ENCODE assay signal across 26 cellular contexts in genomic region chr3:16908408-16908807, GRCh38. TPM values are rescaled to one million over a fixed set of nuclear protein-coding genes. Genes with fewer than 3 reads are reported as not detected.
DNase-seq lines count a peak whose midpoint lies in the region; ATAC-seq and TF ChIP-seq lines count a peak whose summit lies in the region.
"Had no signal": no experiment of that assay in that cellular context is flagged by ENCODE, and none has a peak within 500 bp of the region (broad histone marks: within the 10 kb centered on the region; RNA-seq: fewer than 3 reads in every experiment).

No MANE protein-coding gene starts in this region.

- DNase-seq in CD4-positive, alpha-beta T cell = no peak
- DNase-seq in CD8-positive, alpha-beta memory T cell = no peak
- DNase-seq in T-cell = no peak
- DNase-seq in memory B cell (ENCODE audit: low spot score in 2 of 2) = no peak
- no peak for DNase-seq in Calu3
- DNase-seq in NCI-H2107 (lab: John Stamatoyannopoulos, UW) = no peak
- DNase-seq: activated CD4-positive, CD25-positive, alpha-beta regulatory T cell; activated CD8-positive, alpha-beta memory T cell treated with anti-CD3 and anti-CD28 coated beads for 24 hours; activated naive CD4-positive, alpha-beta T cell treated with anti-CD3 and anti-CD28 coated beads, Interleukin-2, amount 10 ng/mL, durations not matched to agents 7 days and 5 days; activated T-cell treated with anti-CD3 and anti-CD28 coated beads, Interleukin-2, amount 50 U/mL, for 48 hours; Caco-2; central memory CD4-positive, alpha-beta T cell; EL; foreskin fibroblast; left lung; NCI-H1417 treated with DMSO at 0.1 percent for 48 hours; NCI-H524; stimulated activated CD4-positive, alpha-beta T cell treated with anti-CD3 and anti-CD28 coated beads, Interleukin-4, amount 100 ng/mL, for 1 hour; stomach; T1000 had no signal

- intact Hi-C loops in CD4-positive, alpha-beta T cell (cut with DNase I, micrococcal nuclease) = loop anchor here in 1 of 2 experiments (2.0 kb wide), 1 partner anchor 18 kb away; no protein-coding TSS in a partner anchor
- intact Hi-C loops in Calu3 (cut with micrococcal nuclease; ENCODE audit: unreplicated experiment) = no loop called here

- POLR2A ChIA-PET in CD4-positive, alpha-beta T cell (lab: Charles Lee) = interaction anchor here (0.9 to 2.1 kb wide), 3 partner anchors 8 to 67 kb away, joined by 3 to 8 read pairs (median 5); partner anchors contain the start of gene PLCL2
- POLR2A ChIA-PET in CD8-positive, alpha-beta memory T cell (lab: Charles Lee) = interaction anchor here (1.0 kb wide), 1 partner anchor 23 kb away, joined by 6 read pairs; no protein-coding TSS in a partner anchor
- POLR2A ChIA-PET in T-cell (lab: Charles Lee) = interaction anchor here in 1 of 2 donors (0.7 kb wide), 1 partner anchor 21 kb away, joined by 3 read pairs; no protein-coding TSS in a partner anchor

- H3K36me3 Mint-ChIP-seq in CD4-positive, alpha-beta T cell (ENCODE audit: low read depth) = no peaks in the 10 kb centered on the region
- peaks cover 0 to 3% (median 2%) of the 10 kb centered on the region in 3 donors for H3K36me3 Mint-ChIP-seq in CD8-positive, alpha-beta memory T cell
- peaks cover 14% of the 10 kb centered on the region for H3K36me3 Mint-ChIP-seq in T-cell
- H3K36me3 Mint-ChIP-seq in memory B cell = peaks cover 21% of the 10 kb centered on the region
- no peaks in the 10 kb centered on the region for H3K36me3 Mint-ChIP-seq in Calu3 (ENCODE audit: insufficient read depth, unreplicated experiment)

- H3K4me3 ChIP-seq in CD8-positive, alpha-beta memory T cell (ENCODE audit: low read length) = no peak overlapping the region
- H3K4me3 ChIP-seq: ascending aorta, dorsolateral prefrontal cortex, left lung, stomach, tibial nerve had no signal

- no peaks in the 10 kb centered on the region for H3K9me3 Mint-ChIP-seq in CD4-positive, alpha-beta T cell
- no peaks in the 10 kb centered on the region for H3K9me3 Mint-ChIP-seq in CD8-positive, alpha-beta memory T cell
- no peaks in the 10 kb centered on the region for H3K9me3 Mint-ChIP-seq in T-cell
- peaks cover 2% of the 10 kb centered on the region for H3K9me3 Mint-ChIP-seq in memory B cell
- H3K9me3 Mint-ChIP-seq in Calu3 (ENCODE audit: low read depth, unreplicated experiment) = no peaks in the 10 kb centered on the region
- H3K9me3 Mint-ChIP-seq: activated naive CD4-positive, alpha-beta T cell treated with anti-CD3 and anti-CD28 coated beads, Interleukin-2, amount 10 ng/mL, durations not matched to agents 7 days and 5 days had no signal

- no peaks in the 10 kb centered on the region for H3K27me3 Mint-ChIP-seq in CD4-positive, alpha-beta T cell
- peaks cover 0 to 2% of the 10 kb centered on the region in 2 donors for H3K27me3 Mint-ChIP-seq in CD8-positive, alpha-beta memory T cell
- H3K27me3 Mint-ChIP-seq in T-cell (no peaks in the 10 kb centered on the region), memory B cell (no peaks in the 10 kb centered on the region), Calu3 (ENCODE audit: unreplicated experiment) (no peaks in the 10 kb centered on the region)
- H3K27me3 Mint-ChIP-seq: activated naive CD4-positive, alpha-beta T cell treated with anti-CD3 and anti-CD28 coated beads, Interleukin-2, amount 10 ng/mL, durations not matched to agents 7 days and 5 days had no signal

- no peaks in the 10 kb centered on the region for H3K36me3 ChIP-seq in CD8-positive, alpha-beta memory T cell (ENCODE audit: insufficient read depth, low read length)
- H3K36me3 ChIP-seq: ascending aorta, left lung, stomach, tibial nerve had no signal

- H3K4me1 ChIP-seq in CD8-positive, alpha-beta memory T cell (ENCODE audit: insufficient read depth, low read length) = peaks cover 87% of the 10 kb centered on the region
- H3K4me1 ChIP-seq: Caco-2 had no signal

- CTCF ChIA-PET in CD4-positive, alpha-beta T cell (lab: Charles Lee) = interaction anchor here (1.1 to 1.7 kb wide), 2 partner anchors 12 to 24 kb away, joined by 3 to 4 read pairs; no protein-coding TSS in a partner anchor
- CTCF ChIA-PET in CD8-positive, alpha-beta memory T cell (lab: Charles Lee) = interaction anchor here (1.2 to 1.5 kb wide), 2 partner anchors 9 to 24 kb away, joined by 3 to 6 read pairs; partner anchors contain the start of gene PLCL2
- CTCF ChIA-PET in T-cell (lab: Charles Lee) = interaction anchor here in 1 of 2 donors (0.7 to 0.8 kb wide), 2 partner anchors 22 to 114 kb away, joined by 3 to 4 read pairs; no protein-coding TSS in a partner anchor
- CTCF ChIA-PET in Calu3 (lab: Charles Lee) = interaction anchor here (1.0 kb wide), 1 partner anchor 12 kb away, joined by 5 read pairs; no protein-coding TSS in a partner anchor

- no peak for TF ChIP-seq CTCF in CD4-positive, alpha-beta T cell (IDR thresholded peaks at IDR 0.05)
- no peak for TF ChIP-seq CTCF in Calu3 (IDR thresholded peaks at IDR 0.05; ENCODE audit: unreplicated experiment)

- peaks cover 83% of the 10 kb centered on the region for H3K4me1 Mint-ChIP-seq in CD4-positive, alpha-beta T cell (ENCODE audit: low read depth)
- H3K4me1 Mint-ChIP-seq in CD8-positive, alpha-beta memory T cell = peaks cover 80 to 91% (median 91%) of the 10 kb centered on the region in 3 donors
- H3K4me1 Mint-ChIP-seq in T-cell (peaks cover 73 to 86% (median 84%) of the 10 kb centered on the region in 3 donors), memory B cell (peaks cover 51% of the 10 kb centered on the region), Calu3 (ENCODE audit: low read depth, unreplicated experiment) (no peaks in the 10 kb centered on the region)

- peak overlapping the region; percentile 47 for H3K27ac Mint-ChIP-seq in CD4-positive, alpha-beta T cell
- H3K27ac Mint-ChIP-seq in CD8-positive, alpha-beta memory T cell = peak overlapping the region in 7 of 8 donors; percentile 25 to 76 (median 66)
- H3K27ac Mint-ChIP-seq in T-cell = peak overlapping the region; percentile 34 to 71
- peak overlapping the region; percentile 61 for H3K27ac Mint-ChIP-seq in memory B cell
- no peak overlapping the region for H3K27ac Mint-ChIP-seq in Calu3 (ENCODE audit: unreplicated experiment)
- H3K27ac Mint-ChIP-seq: activated naive CD4-positive, alpha-beta T cell treated with anti-CD3 and anti-CD28 coated beads, Interleukin-2, amount 10 ng/mL, durations not matched to agents 7 days and 5 days had no signal

- H3K27ac ChIP-seq in CD4-positive, alpha-beta T cell (ENCODE audit: low read depth, low read length) = no peak overlapping the region
- H3K27ac ChIP-seq in CD8-positive, alpha-beta memory T cell (ENCODE audit: low read depth, low read length) = no peak overlapping the region
- H3K27ac ChIP-seq: ascending aorta, left lung, RWPE1, tibial nerve had no signal

- BruUV-seq in Calu3 (replicated peaks; lab: Mats Ljungman, UMichigan) = no TSS peak

- ATAC-seq in CD4-positive, alpha-beta T cell (ENCODE audit: poor library complexity) = no peak
- no peak for ATAC-seq in T-cell (replicated peaks in 1 of 4)
- ATAC-seq in memory B cell (ENCODE audit: low read depth) = no peak
- ATAC-seq in GM18873 (IDR thresholded peaks at IDR 0.05; ENCODE audit: low FRiP score, unreplicated experiment) = no peak
- ATAC-seq: HepG2, left lung had no signal

- H3K4me3 Mint-ChIP-seq in CD4-positive, alpha-beta T cell = no peak overlapping the region
- H3K4me3 Mint-ChIP-seq in CD8-positive, alpha-beta memory T cell = peak overlapping the region in 3 of 7 donors; percentile 5 to 12 (median 12)
- H3K4me3 Mint-ChIP-seq in T-cell (peak overlapping the region in 1 of 3 donors; percentile 38), memory B cell (no peak overlapping the region), Calu3 (ENCODE audit: low read depth, unreplicated experiment) (no peak overlapping the region)
- H3K4me3 Mint-ChIP-seq: activated naive CD4-positive, alpha-beta T cell treated with anti-CD3 and anti-CD28 coated beads, Interleukin-2, amount 10 ng/mL, durations not matched to agents 7 days and 5 days had no signal

- no peaks in the 10 kb centered on the region for H3K9me3 ChIP-seq in CD4-positive, alpha-beta T cell (ENCODE audit: control insufficient read depth, low read length)
- H3K9me3 ChIP-seq in CD8-positive, alpha-beta memory T cell (ENCODE audit: low read length) = no peaks in the 10 kb centered on the region
- H3K9me3 ChIP-seq: ascending aorta, Caco-2, left lung, stomach, tibial nerve had no signal

- H3K27me3 ChIP-seq in CD4-positive, alpha-beta T cell (ENCODE audit: control insufficient read depth, insufficient read depth, low read length) = no peaks in the 10 kb centered on the region
- no peaks in the 10 kb centered on the region for H3K27me3 ChIP-seq in CD8-positive, alpha-beta memory T cell (ENCODE audit: insufficient read depth, low read length, poor library complexity, severe bottlenecking)
- H3K27me3 ChIP-seq: ascending aorta, dorsolateral prefrontal cortex, left lung, stomach, tibial nerve had no signal

RNA-seq across cellular contexts. Expression of gene PLCL2, which starts 23.7 kb away (rescaled TPM):
- total RNA-seq in CD4-positive, alpha-beta T cell = 10 to 100 TPM; 35.1 to 36.3 TPM
- 10 to 100 TPM; 22.2 to 22.8 TPM for total RNA-seq in CD8-positive, alpha-beta memory T cell
- polyA plus RNA-seq in CD8-positive, alpha-beta memory T cell = 94.9 TPM
- total RNA-seq in T-cell (10 to 100 TPM; 53.4 to 68.1 (median 60.9) TPM), Calu3 (2022) (5.4 and 5.8 TPM in 2 replicates)
- total RNA-seq: HepG2 had no signal
- polyA plus RNA-seq: HepG2 had no signal
